In the genomic region with DNA sequence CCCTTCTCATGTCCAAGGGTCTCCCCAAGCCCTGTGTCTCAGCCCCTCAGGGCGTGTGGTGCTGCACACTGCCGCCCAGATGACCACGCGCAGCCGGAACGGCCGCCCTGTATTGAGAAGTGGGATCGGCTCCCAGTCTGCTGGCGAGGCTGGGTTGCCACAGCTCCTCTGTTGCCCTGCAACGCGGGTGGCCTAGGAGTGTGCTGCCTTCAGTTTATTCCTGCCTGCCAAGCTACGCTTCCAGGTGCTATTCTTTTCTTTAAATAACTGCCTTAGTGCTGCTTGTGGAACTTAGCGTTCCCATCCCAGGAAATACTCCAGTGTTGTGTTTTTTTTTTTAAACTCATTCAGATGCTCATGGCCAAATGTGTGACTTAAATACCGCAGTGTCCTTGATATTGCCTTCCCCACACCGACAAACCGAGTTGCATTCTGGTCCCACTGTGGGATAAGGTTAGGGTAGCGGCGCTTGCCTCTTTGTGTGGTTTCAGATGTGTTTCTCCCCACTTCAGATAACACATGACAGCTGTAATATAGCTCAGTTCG, we compare ENCODE assay signal across 9 cellular contexts. TPM values are rescaled to one million over a fixed set of nuclear protein-coding genes. Genes with fewer than 3 reads are reported as not detected.
DNase-seq lines count a peak whose midpoint lies in the region; ATAC-seq and TF ChIP-seq lines count a peak whose summit lies in the region.
"Had no signal": no experiment of that assay in that cellular context is flagged by ENCODE, and none has a peak within 500 bp of the region (broad histone marks: within the 10 kb centered on the region; RNA-seq: fewer than 3 reads in every experiment).

No MANE protein-coding gene starts in this region.

- DNase-seq in PC-9 (no peak), erythroblast (lab: John Stamatoyannopoulos, UW) (peak; percentile 58 to 71), neural progenitor cell (ENCODE audit: low spot score) (no peak), HCEC 1CT (no peak), SW 1271 (lab: John Stamatoyannopoulos, UW) (no peak), NCI-H526 (lab: John Stamatoyannopoulos, UW) (no peak)

- intact Hi-C loops in PC-9 (cut with micrococcal nuclease; ENCODE audit: unreplicated experiment): no loop called here

- H3K27me3 Mint-ChIP-seq in neural progenitor cell (ENCODE audit: insufficient read depth, low read depth): peaks cover 6% of the 10 kb centered on the region

- peaks cover 91% of the 10 kb centered on the region for H3K79me2 ChIP-seq in ACC112 (ENCODE audit: control insufficient read depth, insufficient read depth, low read length, unreplicated experiment)
- peaks cover 100% of the 10 kb centered on the region for H3K79me2 ChIP-seq in PC-9 (ENCODE audit: low read depth)
- H3K79me2 ChIP-seq in neural progenitor cell (ENCODE audit: low read depth): peaks cover 98% of the 10 kb centered on the region

- ATAC-seq in GM19395 (IDR thresholded peaks at IDR 0.05; ENCODE audit: unreplicated experiment): no peak

- no peak overlapping the region for H3K4me3 ChIP-seq in ACC112 (ENCODE audit: low read depth, low read length)
- H3K4me3 ChIP-seq in PC-9: no peak overlapping the region
- no peak overlapping the region for H3K4me3 ChIP-seq in neural progenitor cell

- TF ChIP-seq POLR2A in erythroblast (IDR thresholded peaks at IDR 0.05; ENCODE audit: low read length): no peak

- POLR2A ChIA-PET in PC-9 (lab: Charles Lee; ENCODE audit: unreplicated experiment): interaction anchor here (0.6 kb wide), 1 partner anchor 27 kb away, joined by 18 read pairs; no protein-coding TSS in a partner anchor

- H3K27ac Mint-ChIP-seq in neural progenitor cell: no peak overlapping the region

- no peak overlapping the region for H2AFZ ChIP-seq in ACC112 (ENCODE audit: low read length, unreplicated experiment)
- H2AFZ ChIP-seq in PC-9: no peak overlapping the region
- H2AFZ ChIP-seq in neural progenitor cell (replicated peaks): no peak overlapping the region

- H3K9ac ChIP-seq in neural progenitor cell: no peak overlapping the region

- peaks cover 70% of the 10 kb centered on the region for H3K4me1 Mint-ChIP-seq in neural progenitor cell

- no peaks in the 10 kb centered on the region for H3K9me2 ChIP-seq in PC-9 (ENCODE audit: insufficient read depth)

- TF ChIP-seq CTCF in PC-9 (conservative IDR thresholded peaks at IDR 0.05) (no peak), neural progenitor cell (IDR thresholded peaks at IDR 0.05) (no peak)

- H3K27me3 ChIP-seq in ACC112 (ENCODE audit: insufficient read depth, low read length): no peaks in the 10 kb centered on the region
- H3K27me3 ChIP-seq in PC-9 (ENCODE audit: insufficient read depth, low read depth): no peaks in the 10 kb centered on the region
- no peaks in the 10 kb centered on the region for H3K27me3 ChIP-seq in neural progenitor cell

- H4K20me1 ChIP-seq in PC-9 (ENCODE audit: insufficient read depth) (peaks cover 70% of the 10 kb centered on the region), neural progenitor cell (ENCODE audit: low read depth) (peaks cover 98% of the 10 kb centered on the region)

- peak overlapping the region; percentile 40 for H3K4me2 ChIP-seq in PC-9
- H3K4me2 ChIP-seq in neural progenitor cell: peak overlapping the region; percentile 68

- H3K9me3 ChIP-seq in PC-9 (ENCODE audit: insufficient read depth, low read depth) (no peaks in the 10 kb centered on the region), neural progenitor cell (ENCODE audit: low read depth) (no peaks in the 10 kb centered on the region)

- peaks cover 96% of the 10 kb centered on the region for H3F3A ChIP-seq in PC-9 (ENCODE audit: insufficient read depth, low read depth)
- H3F3A ChIP-seq in neural progenitor cell (ENCODE audit: low read depth): peaks cover 32% of the 10 kb centered on the region

- no peaks in the 10 kb centered on the region for H3K9me3 Mint-ChIP-seq in neural progenitor cell

- H3K4me1 ChIP-seq in ACC112 (ENCODE audit: control insufficient read depth, insufficient read depth, low read length, unreplicated experiment) (peaks cover 66% of the 10 kb centered on the region), PC-9 (replicated peaks; ENCODE audit: insufficient read depth) (peaks cover 91% of the 10 kb centered on the region), neural progenitor cell (peaks cover 57% of the 10 kb centered on the region)

- no TSS peak for BruUV-seq in PC-9 (replicated peaks; lab: Mats Ljungman, UMichigan)

- peaks cover 8% of the 10 kb centered on the region for H3K36me3 Mint-ChIP-seq in neural progenitor cell

- H3K36me3 ChIP-seq in ACC112 (ENCODE audit: insufficient read depth, low read length): peaks cover 6% of the 10 kb centered on the region; the same call in 1 of the 2 replicates
- H3K36me3 ChIP-seq in PC-9 (ENCODE audit: low read depth): peaks cover 29% of the 10 kb centered on the region; the same call in 1 of the 2 replicates
- H3K36me3 ChIP-seq in neural progenitor cell: no peaks in the 10 kb centered on the region

- no peak overlapping the region for H3K4me3 Mint-ChIP-seq in neural progenitor cell

- CTCF ChIA-PET in PC-9 (lab: Charles Lee): interaction anchor here (0.6 kb wide), 1 partner anchor 26 kb away, joined by 10 read pairs; no protein-coding TSS in a partner anchor

- H3K27ac ChIP-seq in ACC112 (ENCODE audit: low read depth, low read length) (0 out of 2 replicates have a peak overlapping the region, but pooled peaks have one; percentile 91), PC-9 (peak overlapping the region; percentile 66), neural progenitor cell (no peak overlapping the region)

RNA-seq across cellular contexts. Expression of a gene that starts 16.6 kb away (rescaled TPM):
- total RNA-seq in PC-9 (2021) (1,066 and 1,233 TPM in 2 replicates), neural progenitor cell (ENCODE audit: low replicate concordance) (127 and 233 TPM in 2 replicates)

RNA-seq across cellular contexts. Expression of a gene that starts 45.0 kb away (rescaled TPM):
- total RNA-seq in PC-9 (2021): 230 and 292 TPM in 2 replicates
- 261 and 432 TPM in 2 replicates for total RNA-seq in neural progenitor cell (ENCODE audit: low replicate concordance)

RNA-seq across cellular contexts. Expression of a gene that starts 46.3 kb away (rescaled TPM):
- total RNA-seq in PC-9 (2021): 3.5 and 6.8 TPM in 2 replicates
- total RNA-seq in neural progenitor cell (ENCODE audit: low replicate concordance): 1.9 and 3.6 TPM in 2 replicates
- total RNA-seq: RPMI7951 had no signal

Comparison
In these comparisons a context has a peak if more than half of its experiments do, and no peak if none do; other contexts are left out.
1. DNase-seq: peak in erythroblast (2 of 2); none in PC-9 (0 of 2), neural progenitor cell (single experiment), HCEC 1CT (single experiment), SW 1271 (0 of 2) and NCI-H526 (0 of 2).